1 cellular context compared by ENCODE assay signal in the genomic region with DNA sequence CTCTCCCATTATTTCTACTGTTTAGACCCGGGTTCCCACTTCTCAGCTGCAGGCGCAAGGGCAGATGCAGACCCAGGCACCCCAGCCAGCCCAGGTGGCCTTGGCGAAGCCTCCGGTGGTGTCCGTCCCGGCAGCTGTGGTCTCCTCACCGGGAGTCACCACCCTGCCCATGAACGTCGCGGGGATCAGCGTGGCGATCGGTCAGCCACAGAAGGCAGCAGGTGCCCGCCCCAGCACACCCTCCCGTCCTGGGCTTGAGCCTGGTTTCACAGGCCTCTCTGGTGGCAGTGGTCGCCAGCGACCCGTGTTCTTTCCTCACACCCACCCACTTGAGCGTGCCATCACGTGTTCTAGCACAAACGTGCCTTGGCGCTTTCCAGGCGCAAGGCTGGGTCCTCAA.
TF ChIP-seq lines count a peak whose summit lies in the region.

No MANE protein-coding gene starts in this region.

TF ChIP-seq in GM12878, 131 proteins besides CTCF, POLR2A, EP300 and RAD21:
- TF ChIP-seq ZNF687 (IDR thresholded peaks at IDR 0.05) (no peak), RAD51 (IDR thresholded peaks at IDR 0.05) (no peak), TBL1XR1 (IDR thresholded peaks at IDR 0.05; ENCODE audit: low read depth, low read length) (no peak)
TF ChIP-seq in GM12878: peak in this region for 0.
